In genomic region chr2:59993721-59994120, GRCh38 we compare ENCODE assay signal across 31 cellular contexts.
"Had no signal": no experiment of that assay in that cellular context is flagged by ENCODE, and none has a peak within 500 bp of the region (broad histone marks: within the 10 kb centered on the region; RNA-seq: fewer than 3 reads in every experiment).

No MANE protein-coding gene starts in this region.

- H3K4me1 ChIP-seq: adrenal gland, body of pancreas, breast epithelium had no signal

- H3K27me3 ChIP-seq: adrenal gland, body of pancreas, breast epithelium had no signal

- H3K4me3 ChIP-seq: adrenal gland, body of pancreas, breast epithelium, PC-9 had no signal

- H3K4me2 ChIP-seq: KMS-11, PC-9 had no signal

- H3K9ac ChIP-seq: KMS-11 had no signal

- H3K27ac ChIP-seq: adrenal gland, body of pancreas, breast epithelium, KMS-11, PC-9, RWPE1, VCaP had no signal

- FAIRE-seq: astrocyte, RCC 7860 had no signal

- H3K36me3 ChIP-seq: adrenal gland, breast epithelium had no signal

- H3K9me3 ChIP-seq: adrenal gland, body of pancreas, breast epithelium had no signal

- DNase-seq: activated B cell treated with CpG ODN at 0.5 μM for 24 hours; activated CD4-positive, alpha-beta memory T cell treated with anti-CD3 and anti-CD28 coated beads for 36 hours; activated CD4-positive, alpha-beta T cell treated with anti-CD3 and anti-CD28 coated beads for 4 hours; activated CD4-positive, alpha-beta T cell treated with anti-CD3 and anti-CD28 coated beads, Interleukin-2, amount 50 U/mL, for 1 hour; activated CD4-positive, CD25-positive, alpha-beta regulatory T cell treated with anti-CD3 and anti-CD28 coated beads, Interleukin-2, amount 50 U/mL, for 72 hours; activated gamma-delta T cell treated with Interleukin-2 at 50 U/mL for 16 hours; activated naive CD4-positive, alpha-beta T cell treated with anti-CD3 and anti-CD28 coated beads for 36 hours; activated T-cell treated with anti-CD3 and anti-CD28 coated beads, Interleukin-2, amount 50 U/mL, for 24 hours; adrenal gland; body of pancreas; MV-4-11; NCI-H1092 treated with DMSO at 0.1 percent for 48 hours; NCI-H146; NCI-H187; NCI-H2029 treated with DMSO at 0.1 percent for 48 hours; NCI-H2107; NCI-H2171; NCI-H510A; NCI-H526; NCI-H748 treated with DMSO at 0.1 percent for 48 hours; NK-92 treated with Interleukin-12 subunit alpha and Interleukin-12 subunit beta, amount 100 ng/mL, for 24 hours; PC-9; SIG-M5; T-helper 1 cell; T-helper 9 cell had no signal
